Comparison of ENCODE assay signal across 8 cellular contexts in the genomic region with DNA sequence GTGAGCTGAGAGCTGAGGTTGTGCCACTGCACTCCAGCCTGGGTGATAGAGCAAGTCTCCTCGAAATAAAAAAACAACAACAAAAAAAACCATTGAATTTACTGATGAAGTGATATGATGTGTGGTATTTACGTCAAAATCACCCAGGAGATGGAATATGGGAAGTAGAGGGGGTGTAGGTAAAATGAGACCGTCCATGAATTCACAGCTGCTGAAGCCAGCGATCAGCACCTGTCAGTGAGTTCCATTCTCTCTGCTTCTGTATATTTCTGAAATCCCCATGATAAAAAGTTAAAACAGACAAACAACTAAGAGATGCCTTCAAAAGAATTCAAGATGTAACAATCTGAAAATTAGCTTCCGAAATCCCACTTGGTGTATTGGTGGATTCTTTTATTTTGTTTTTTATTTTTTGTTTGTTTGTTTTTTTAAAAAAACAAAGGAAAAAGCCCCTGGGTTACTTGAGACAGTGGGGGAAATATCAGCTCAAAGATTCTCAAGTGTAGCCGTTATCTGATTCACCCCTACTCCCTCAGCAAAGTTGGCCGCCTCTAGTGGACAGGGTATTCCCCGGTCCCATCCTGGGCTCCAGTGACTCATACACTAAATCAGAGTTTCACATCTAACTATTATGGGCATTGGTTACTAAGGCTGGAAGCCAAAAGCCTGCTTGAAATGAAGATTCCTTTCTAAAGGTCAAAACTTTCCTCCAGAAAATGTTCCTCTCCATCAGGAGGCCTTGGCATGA.
DNase-seq lines count a peak whose midpoint lies in the region; ATAC-seq and TF ChIP-seq lines count a peak whose summit lies in the region.

No MANE protein-coding gene starts in this region.

- in situ Hi-C loops in astrocyte of the spinal cord (cut with HindIII; ENCODE audit: low sequenced_read_pairs), result no loop called here

- ATAC-seq in GM21447 (IDR thresholded peaks at IDR 0.05; ENCODE audit: unreplicated experiment), result peak; percentile 89

- no peak overlapping the region for H3K4me3 ChIP-seq in astrocyte of the spinal cord (ENCODE audit: low read depth, low read length)
- H3K4me3 ChIP-seq in skeletal muscle cell (ENCODE audit: low read depth, low read length), result no peak overlapping the region

- TF ChIP-seq CTCF in GM12873 (IDR thresholded peaks at IDR 0.05; ENCODE audit: insufficient read depth, low read depth, low read length, missing control alignments) (peak; percentile 32), astrocyte of the spinal cord (IDR thresholded peaks at IDR 0.05; ENCODE audit: low read depth, low read length) (peak; percentile 40)

- DNase-seq in HT1080 (ENCODE audit: low read depth), result peak; percentile 51
- peak; percentile 67 for DNase-seq in astrocyte of the spinal cord (ENCODE audit: low read depth, low spot score)
- peak; percentile 25 for DNase-seq in skeletal muscle cell (ENCODE audit: low read depth)
- no peak for DNase-seq in COR-L47 (lab: John Stamatoyannopoulos, UW)
- no peak for DNase-seq in superior temporal gyrus (ENCODE audit: extremely low spot score)
- no peak for DNase-seq in NOMO-1 treated with DMSO at 0.1 percent for 48 hours (lab: John Stamatoyannopoulos, UW; ENCODE audit: unreplicated experiment)

Comparison
In these comparisons a context has a peak if more than half of its experiments do, and no peak if none do; other contexts are left out.
1. DNase-seq: peak in HT1080 (single experiment), astrocyte of the spinal cord (single experiment) and skeletal muscle cell (single experiment); none in COR-L47 (single experiment), superior temporal gyrus (single experiment) and NOMO-1 treated with DMSO at 0.1 percent for 48 hours (single experiment).